21 cellular contexts compared by ENCODE assay signal in genomic region chr17:17048106-17048505, GRCh38. TPM values are rescaled to one million over a fixed set of nuclear protein-coding genes. Genes with fewer than 3 reads are reported as not detected.
DNase-seq lines count a peak whose midpoint lies in the region; ATAC-seq and TF ChIP-seq lines count a peak whose summit lies in the region.
"Had no signal": no experiment of that assay in that cellular context is flagged by ENCODE, and none has a peak within 500 bp of the region (broad histone marks: within the 10 kb centered on the region; RNA-seq: fewer than 3 reads in every experiment).

No MANE protein-coding gene starts in this region.

- H3K36me3 Mint-ChIP-seq in WTC11 = peaks cover 6% of the 10 kb centered on the region
- peaks cover 4% of the 10 kb centered on the region for H3K36me3 Mint-ChIP-seq in memory B cell

- H3K4me1 Mint-ChIP-seq in WTC11 = peaks cover 43% of the 10 kb centered on the region
- H3K4me1 Mint-ChIP-seq in memory B cell = peaks cover 61% of the 10 kb centered on the region

- 70% methylated on average over 4 of the region's 6 CpGs for WGBS in mammary epithelial cell (ENCODE audit: low coverage, missing lambda C conversion rate)
- WGBS in stomach, 5 donors = 72 to 83% (median 79%) methylated on average over 6 of the region's 6 CpGs

- H3K4me3 Mint-ChIP-seq in WTC11 (no peak overlapping the region), memory B cell (no peak overlapping the region)
- H3K4me3 Mint-ChIP-seq: activated CD8-positive, alpha-beta T cell treated with anti-CD3 and anti-CD28 coated beads for 36 hours; activated T-helper 1 cell treated with anti-CD3 and anti-CD28 coated beads, Interleukin-12 subunit alpha, Interleukin-12 subunit beta, Interleukin-2, Interleukin-4 antibody, amounts not matched to agents 30 ng/mL and 10 ng/mL and 1 ng/mL, durations not matched to agents 14 hours and 24 hours and 36 hours had no signal

- CTCF ChIA-PET in mammary epithelial cell (lab: Charles Lee; ENCODE audit: low non-redundant PET) (no interaction called here), WTC11 (lab: Charles Lee) (no interaction called here)

- in situ Hi-C loops in mammary epithelial cell (cut with MboI; ENCODE audit: low sequenced_read_pairs in 2 of 2) = no loop called here

- DNase-seq in mammary epithelial cell (no peak), breast epithelium (ENCODE audit: low spot score in 2 of 2) (no peak), WTC11 (ENCODE audit: low spot score) (peak; percentile 1), memory B cell (ENCODE audit: low spot score in 2 of 2) (no peak), stomach (peak; percentile 11), nucleus accumbens (lab: John Stamatoyannopoulos, UW) (no peak), cerebellar cortex (ENCODE audit: low spot score) (no peak)
- no peak for DNase-seq in activated CD4-positive, alpha-beta T cell treated with anti-CD3 and anti-CD28 coated beads, Interleukin-2, amount 50 U/mL, for 4 hours
- DNase-seq: activated CD8-positive, alpha-beta T cell treated with anti-CD3 and anti-CD28 coated beads for 36 hours; CD8-positive, alpha-beta memory T cell; cerebellar nuclear complex; EL; Kasumi-1; NCI-H1105 treated with DMSO at 0.1 percent for 48 hours; NCI-H2107; NCI-H526 treated with DMSO at 0.1 percent for 48 hours; OCI-M1; stimulated activated CD4-positive, alpha-beta T cell treated with anti-CD3 and anti-CD28 coated beads, Interleukin-12 subunit alpha, Interleukin-12 subunit beta, amount 100 ng/mL, for 4 hours had no signal

- dilution Hi-C loops in mammary epithelial cell (cut with HindIII; ENCODE audit: low sequenced_read_pairs) = no loop called here

- H3K4me3 ChIP-seq in mammary epithelial cell (replicated peaks in 1 of 3; ENCODE audit: insufficient read depth in 1 of 3, low read depth in 2 of 3, low read length in 3 of 3) (no peak overlapping the region), breast epithelium (no peak overlapping the region), stomach (no peak overlapping the region)

- H3K27ac ChIP-seq in mammary epithelial cell (ENCODE audit: insufficient read depth, low read depth, low read length) (no peak overlapping the region), breast epithelium (no peak overlapping the region), stomach (peak overlapping the region in 3 of 5 donors; percentile 17 to 90 (median 38))

- peaks cover 99% of the 10 kb centered on the region for H3K79me2 ChIP-seq in mammary epithelial cell (ENCODE audit: insufficient read depth, low read length)

- H3K27ac Mint-ChIP-seq in WTC11 = peak overlapping the region; percentile 11; the same call in 1 of the 2 replicates
- H3K27ac Mint-ChIP-seq in memory B cell = peak overlapping the region; percentile 9
- H3K27ac Mint-ChIP-seq: activated CD8-positive, alpha-beta T cell treated with anti-CD3 and anti-CD28 coated beads for 36 hours; activated T-helper 1 cell treated with anti-CD3 and anti-CD28 coated beads, Interleukin-12 subunit alpha, Interleukin-12 subunit beta, Interleukin-2, Interleukin-4 antibody, amounts not matched to agents 30 ng/mL and 10 ng/mL and 1 ng/mL, durations not matched to agents 14 hours and 24 hours and 36 hours had no signal

- TF ChIP-seq POLR2A in breast epithelium (IDR thresholded peaks at IDR 0.05) = no peak
- no peak for TF ChIP-seq POLR2A in stomach (IDR thresholded peaks at IDR 0.05)

- peaks cover 23% of the 10 kb centered on the region for H4K20me1 ChIP-seq in mammary epithelial cell (ENCODE audit: insufficient read depth, low read length)

- no peak overlapping the region for H2AFZ ChIP-seq in mammary epithelial cell (ENCODE audit: low read depth, low read length)

- H3K4me2 ChIP-seq in mammary epithelial cell (ENCODE audit: insufficient read depth, low read depth, low read length) = peak overlapping the region; percentile 24

- TF ChIP-seq EP300 in stomach (IDR thresholded peaks at IDR 0.05) = no peak

- H3K4me1 ChIP-seq in mammary epithelial cell (ENCODE audit: insufficient read depth, low read length) = peaks cover 40% of the 10 kb centered on the region
- peaks cover 10 to 23% of the 10 kb centered on the region in 2 donors for H3K4me1 ChIP-seq in breast epithelium
- peaks cover 70 to 96% (median 81%) of the 10 kb centered on the region in 4 donors for H3K4me1 ChIP-seq in stomach

- H3K9me3 Mint-ChIP-seq in WTC11 (peaks cover 8% of the 10 kb centered on the region), memory B cell (no peaks in the 10 kb centered on the region)
- H3K9me3 Mint-ChIP-seq: activated CD8-positive, alpha-beta T cell treated with anti-CD3 and anti-CD28 coated beads for 36 hours; activated T-helper 1 cell treated with anti-CD3 and anti-CD28 coated beads, Interleukin-12 subunit alpha, Interleukin-12 subunit beta, Interleukin-2, Interleukin-4 antibody, amounts not matched to agents 30 ng/mL and 10 ng/mL and 1 ng/mL, durations not matched to agents 14 hours and 24 hours and 36 hours; CD8-positive, alpha-beta memory T cell had no signal

- H3K36me3 ChIP-seq in mammary epithelial cell (ENCODE audit: insufficient read depth, low read length) (peaks cover 7% of the 10 kb centered on the region), breast epithelium (no peaks in the 10 kb centered on the region), stomach (no peaks in the 10 kb centered on the region)

- no TSS peak for BruUV-seq in mammary epithelial cell (replicated peaks; lab: Mats Ljungman, UMichigan)

- no peaks in the 10 kb centered on the region for H3K27me3 Mint-ChIP-seq in WTC11 (ENCODE audit: low read depth)
- H3K27me3 Mint-ChIP-seq in memory B cell = no peaks in the 10 kb centered on the region
- H3K27me3 Mint-ChIP-seq: activated CD8-positive, alpha-beta T cell treated with anti-CD3 and anti-CD28 coated beads for 36 hours; progenitor cell of endocrine pancreas had no signal

- no peak overlapping the region for H3K9ac ChIP-seq in mammary epithelial cell (ENCODE audit: insufficient read depth, low read length)

- no peaks in the 10 kb centered on the region for H3K9me3 ChIP-seq in mammary epithelial cell (replicated peaks; ENCODE audit: insufficient read depth, low read length)
- H3K9me3 ChIP-seq in breast epithelium = no peaks in the 10 kb centered on the region
- H3K9me3 ChIP-seq in stomach = no peaks in the 10 kb centered on the region

- H3K27me3 ChIP-seq in mammary epithelial cell (ENCODE audit: insufficient read depth, low read length) (no peaks in the 10 kb centered on the region), breast epithelium (no peaks in the 10 kb centered on the region), stomach (no peaks in the 10 kb centered on the region)

- POLR2A ChIA-PET in WTC11 (lab: Charles Lee) = interaction anchor here (0.6 kb wide), 1 partner anchor 101 kb away, joined by 3 read pairs; no protein-coding TSS in a partner anchor

- TF ChIP-seq CTCF in mammary epithelial cell (conservative IDR thresholded peaks at IDR 0.05 in 1 of 2, IDR thresholded peaks at IDR 0.05 in 1 of 2; ENCODE audit: extremely low read depth in 1 of 2, insufficient read depth in 1 of 2, low read depth in 1 of 2, low read length in 2 of 2) (no peak), breast epithelium (IDR thresholded peaks at IDR 0.05) (no peak), WTC11 (IDR thresholded peaks at IDR 0.05) (no peak), stomach (IDR thresholded peaks at IDR 0.05) (no peak)

- ATAC-seq in WTC11 = no peak
- no peak for ATAC-seq in memory B cell (ENCODE audit: low read depth)
- ATAC-seq: activated CD8-positive, alpha-beta T cell treated with anti-CD3 and anti-CD28 coated beads for 36 hours; SK-N-SH treated with all-trans-retinoic acid at 6 μM for 48 hours had no signal

- intact Hi-C loops in mammary epithelial cell (cut with micrococcal nuclease) (no loop called here), breast epithelium (cut with DNase I; ENCODE audit: low total_unique reads) (no loop called here), stomach (cut with DNase I; ENCODE audit: low total_unique reads) (no loop called here)

TF ChIP-seq in WTC11, 78 proteins besides CTCF, POLR2A, EP300 and RAD21 (continues in another document):
- TF ChIP-seq USF1 (CRISPR knock-in tag; IDR thresholded peaks at IDR 0.05) = no peak
- TF ChIP-seq, protein P1, sequence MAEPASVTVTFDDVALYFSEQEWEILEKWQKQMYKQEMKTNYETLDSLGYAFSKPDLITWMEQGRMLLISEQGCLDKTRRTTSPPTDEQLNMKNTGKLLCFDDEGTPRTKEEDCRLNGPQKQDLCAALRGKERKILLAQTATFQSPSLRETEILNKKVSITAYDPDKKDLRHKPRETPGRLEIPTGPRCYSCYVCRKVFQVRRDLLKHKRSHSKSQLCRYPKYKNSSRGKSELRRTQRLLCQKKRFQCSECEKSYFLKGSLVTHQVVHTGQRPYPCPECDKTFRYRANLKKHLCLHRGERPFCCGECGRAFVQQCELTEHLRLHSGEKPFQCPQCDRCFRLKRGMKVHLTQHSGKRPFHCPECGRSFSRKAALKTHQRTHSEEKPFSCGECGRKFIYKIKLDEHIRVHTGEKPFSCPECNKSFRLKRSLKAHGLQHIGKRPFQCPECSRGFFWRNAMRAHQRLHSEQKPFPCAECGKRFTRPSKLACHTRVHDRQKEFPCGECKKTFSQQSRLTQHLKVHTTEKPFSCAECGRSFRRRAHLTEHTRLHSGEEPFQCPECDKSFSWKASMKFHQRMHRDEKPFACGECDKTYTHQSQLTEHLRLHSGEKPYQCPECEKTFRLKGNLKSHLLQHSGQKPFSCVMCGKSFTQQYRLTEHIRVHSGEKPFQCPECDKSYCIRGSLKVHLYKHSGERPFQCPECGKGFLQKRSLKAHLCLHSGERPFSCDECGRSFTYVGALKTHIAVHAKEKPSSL (CRISPR knock-in tag; conservative IDR thresholded peaks at IDR 0.05) = no peak
- TF ChIP-seq NR3C1 (CRISPR knock-in tag; conservative IDR thresholded peaks at IDR 0.05; ENCODE audit: low read depth) = no peak
- no peak for TF ChIP-seq ESRRA (CRISPR knock-in tag; IDR thresholded peaks at IDR 0.05; ENCODE audit: borderline replicate concordance)
- TF ChIP-seq ZBTB21 (CRISPR knock-in tag; IDR thresholded peaks at IDR 0.05; ENCODE audit: borderline replicate concordance) = no peak
- TF ChIP-seq ZNF263 (CRISPR knock-in tag; IDR thresholded peaks at IDR 0.05; ENCODE audit: low read depth) = no peak

RNA-seq across cellular contexts. Expression of gene MPRIP, which starts 5.8 kb away (rescaled TPM):
- total RNA-seq in mammary epithelial cell (100 to 1,000 TPM; 168 to 352 TPM), breast epithelium (100 to 1,000 TPM in 2 of 3 donors, 10 to 100 TPM in 1; 93.1 to 136 (median 124) TPM), WTC11 (2021) (127 to 140 TPM (median 136 TPM) in 3 replicates), stomach (100 to 1,000 TPM; 145 to 518 (median 261) TPM)
- polyA plus RNA-seq in mammary epithelial cell (171 TPM), stomach (100 to 1,000 TPM in 2 of 3 donors, 10 to 100 TPM in 1; 80.2 to 123 (median 114) TPM)
- polyA minus RNA-seq in mammary epithelial cell = 766 TPM

Comparison
In these comparisons a context has a peak if more than half of its experiments do, and no peak if none do; other contexts are left out.
1. DNase-seq: peak in WTC11 (single experiment) and stomach (single experiment); none in mammary epithelial cell (single experiment), breast epithelium (0 of 2), memory B cell (0 of 2), activated CD4-positive, alpha-beta T cell treated with anti-CD3 and anti-CD28 coated beads, Interleukin-2, amount 50 U/mL, for 4 hours (0 of 2), nucleus accumbens (0 of 56) and cerebellar cortex (single experiment).
2. H3K27ac ChIP-seq: peak in stomach (3 of 5); none in mammary epithelial cell (single experiment) and breast epithelium (0 of 2).